Comparison of ENCODE assay signal across 8 cellular contexts in genomic region chr16:66606000-66606751, GRCh38. TPM values are rescaled to one million over a fixed set of nuclear protein-coding genes. Genes with fewer than 3 reads are reported as not detected.
DNase-seq lines count a peak whose midpoint lies in the region; ATAC-seq and TF ChIP-seq lines count a peak whose summit lies in the region.

No MANE protein-coding gene starts in this region.

- H3K18ac ChIP-seq in mesenchymal stem cell (ENCODE audit: low read depth in 1 of 2, low read length in 2 of 2): peak overlapping the region; percentile 84 to 86

- H4K91ac ChIP-seq in mesenchymal stem cell (ENCODE audit: low read length): peak overlapping the region; percentile 84

- no peaks in the 10 kb centered on the region for H3K9me3 ChIP-seq in mesenchymal stem cell (ENCODE audit: control insufficient read depth, low read length)

- H3K9ac ChIP-seq in mesenchymal stem cell (ENCODE audit: low read length): peak overlapping the region; percentile 81

- POLR2A ChIA-PET in AG04449 (lab: Yijun Ruan, JAX): no interaction called here

- peaks cover 3% of the 10 kb centered on the region for H3K9me3 Mint-ChIP-seq in activated naive CD8-positive, alpha-beta T cell treated with anti-CD3 and anti-CD28 coated beads for 36 hours

- peak overlapping the region in 1 of 2 experiments; percentile 85 for H3K23ac ChIP-seq in mesenchymal stem cell (ENCODE audit: low read length in 2 of 2)

- peaks cover 3% of the 10 kb centered on the region for H3K36me3 Mint-ChIP-seq in activated naive CD8-positive, alpha-beta T cell treated with anti-CD3 and anti-CD28 coated beads for 36 hours

- H2BK5ac ChIP-seq in mesenchymal stem cell (ENCODE audit: low read depth, low read length, poor library complexity, severe bottlenecking): peak overlapping the region; percentile 86

- H3K27ac Mint-ChIP-seq in activated naive CD8-positive, alpha-beta T cell treated with anti-CD3 and anti-CD28 coated beads for 36 hours: peak overlapping the region; percentile 75

- no peaks in the 10 kb centered on the region for H3K27me3 Mint-ChIP-seq in activated naive CD8-positive, alpha-beta T cell treated with anti-CD3 and anti-CD28 coated beads for 36 hours

- H3K4me1 Mint-ChIP-seq in activated naive CD8-positive, alpha-beta T cell treated with anti-CD3 and anti-CD28 coated beads for 36 hours: peaks cover 32% of the 10 kb centered on the region

- H3K27me3 ChIP-seq in mesenchymal stem cell (ENCODE audit: control insufficient read depth in 1 of 2, insufficient read depth in 1 of 2, low read length in 2 of 2): no peaks in the 10 kb centered on the region

- WGBS in mesenchymal stem cell: 69% methylated on average over 8 of the region's 9 CpGs

- H3K4me2 ChIP-seq in mesenchymal stem cell (ENCODE audit: low read length, poor library complexity, severe bottlenecking): peak overlapping the region; percentile 80

- peak overlapping the region; percentile 95 for H2BK120ac ChIP-seq in mesenchymal stem cell (ENCODE audit: low read depth, low read length)

- peaks cover 52% of the 10 kb centered on the region for H3K4me1 ChIP-seq in mesenchymal stem cell (ENCODE audit: control insufficient read depth, insufficient read depth, low read depth, low read length)

- peak overlapping the region; percentile 89 for H3K27ac ChIP-seq in mesenchymal stem cell (ENCODE audit: low read length, poor library complexity, severe bottlenecking)

- peak overlapping the region in 1 of 2 experiments; percentile 95 for H3K14ac ChIP-seq in mesenchymal stem cell (ENCODE audit: low read length in 2 of 2)

- H2BK15ac ChIP-seq in mesenchymal stem cell (ENCODE audit: low read depth, poor library complexity, severe bottlenecking): peak overlapping the region; percentile 12

- peak overlapping the region; percentile 67 to 86 for H3K4ac ChIP-seq in mesenchymal stem cell (ENCODE audit: low read depth in 1 of 2, low read length in 2 of 2)

- H4K8ac ChIP-seq in mesenchymal stem cell (ENCODE audit: low read length): peak overlapping the region; percentile 65

- H2AK5ac ChIP-seq in mesenchymal stem cell (ENCODE audit: low read length, severe bottlenecking): peak overlapping the region; percentile 57

- DNase-seq in AG04449 (ENCODE audit: low read depth, low spot score) (no peak), mesenchymal stem cell (peak; percentile 15), mucosa of gallbladder (ENCODE audit: low spot score) (no peak), NCI-H510A treated with DMSO at 0.1 percent for 48 hours (lab: John Stamatoyannopoulos, UW) (no peak)
- peak; percentile 13 for DNase-seq in activated naive CD8-positive, alpha-beta T cell treated with anti-CD3 and anti-CD28 coated beads for 36 hours
- DNase-seq in effector CD8-positive, alpha-beta T cell (lab: John Stamatoyannopoulos, UW): no peak

- H3K79me1 ChIP-seq in mesenchymal stem cell (replicated peaks; ENCODE audit: low read length, poor library complexity, severe bottlenecking): peaks cover 8% of the 10 kb centered on the region

- H3K4me3 ChIP-seq in AG04449 (ENCODE audit: low read depth, low read length): peak overlapping the region; percentile 69
- peak overlapping the region; percentile 78 to 81 for H3K4me3 ChIP-seq in mesenchymal stem cell (ENCODE audit: insufficient read depth in 1 of 2, low read depth in 1 of 2, low read length in 2 of 2)

- CTCF ChIA-PET in AG04449 (lab: Yijun Ruan, JAX): interaction anchor here (2.5 to 8.1 kb wide), 5 partner anchors 12 to 262 kb away, joined by 9 to 96 read pairs (median 62); partner anchors contain the start of gene CKLF

- peaks cover 30 to 40% of the 10 kb centered on the region in 2 experiments for H3K36me3 ChIP-seq in mesenchymal stem cell (ENCODE audit: control insufficient read depth in 1 of 2, insufficient read depth in 2 of 2, low read depth in 1 of 2, low read length in 2 of 2)

- peak overlapping the region in 1 of 2 experiments; percentile 37 for H2BK12ac ChIP-seq in mesenchymal stem cell (ENCODE audit: low read length in 2 of 2)

- no peak for TF ChIP-seq CTCF in AG04449 (IDR thresholded peaks at IDR 0.05; ENCODE audit: insufficient read depth, low read length, missing control alignments)

- peak overlapping the region; percentile 80 for H3K4me3 Mint-ChIP-seq in activated naive CD8-positive, alpha-beta T cell treated with anti-CD3 and anti-CD28 coated beads for 36 hours

- H2AFZ ChIP-seq in mesenchymal stem cell (ENCODE audit: low read depth, low read length): no peak overlapping the region

- ATAC-seq in GM18867 (IDR thresholded peaks at IDR 0.05; ENCODE audit: unreplicated experiment): peak; percentile 49
- ATAC-seq in HG03159 (IDR thresholded peaks at IDR 0.05; ENCODE audit: unreplicated experiment): peak; percentile 38

RNA-seq across cellular contexts. Expression of gene CMTM3, which starts 1.7 kb away (rescaled TPM):
- 10 to 100 TPM; 55.1 to 60.5 TPM for total RNA-seq in activated naive CD8-positive, alpha-beta T cell treated with anti-CD3 and anti-CD28 coated beads for 36 hours
- 115 TPM for polyA plus RNA-seq in mesenchymal stem cell (2013, experiment 1 of 2)
- polyA plus RNA-seq in mesenchymal stem cell (2013, experiment 2 of 2): 117 TPM
- total RNA-seq in mucosa of gallbladder: 19.2 TPM

RNA-seq across cellular contexts. Expression of gene CMTM2, which starts 26.9 kb away (rescaled TPM):
- not detected for total RNA-seq in activated naive CD8-positive, alpha-beta T cell treated with anti-CD3 and anti-CD28 coated beads for 36 hours
- polyA plus RNA-seq in mesenchymal stem cell (2013, experiment 1 of 2): not detected
- not detected for polyA plus RNA-seq in mesenchymal stem cell (2013, experiment 2 of 2)
- not detected for total RNA-seq in mucosa of gallbladder

RNA-seq across cellular contexts. Expression of gene CMTM1, which starts 39.9 kb away (rescaled TPM):
- 1 to 10 TPM; 2.8 to 5.9 TPM for total RNA-seq in activated naive CD8-positive, alpha-beta T cell treated with anti-CD3 and anti-CD28 coated beads for 36 hours
- 1.8 TPM for polyA plus RNA-seq in mesenchymal stem cell (2013, experiment 1 of 2)
- 1.5 TPM for polyA plus RNA-seq in mesenchymal stem cell (2013, experiment 2 of 2)
- 12.1 TPM for total RNA-seq in mucosa of gallbladder

RNA-seq across cellular contexts. Expression of gene CKLF, which starts 53.8 kb away (rescaled TPM):
- total RNA-seq in activated naive CD8-positive, alpha-beta T cell treated with anti-CD3 and anti-CD28 coated beads for 36 hours: 100 to 1,000 TPM in 1 of 2 experiments, 10 to 100 TPM in 1; 93.0 to 103 TPM
- 47.1 TPM for polyA plus RNA-seq in mesenchymal stem cell (2013, experiment 1 of 2)
- polyA plus RNA-seq in mesenchymal stem cell (2013, experiment 2 of 2): 49.9 TPM
- 50.0 TPM for total RNA-seq in mucosa of gallbladder

RNA-seq across cellular contexts. Expression of gene TK2, which starts 56.3 kb away (rescaled TPM):
- total RNA-seq in activated naive CD8-positive, alpha-beta T cell treated with anti-CD3 and anti-CD28 coated beads for 36 hours: 1 to 10 TPM; 5.6 to 6.9 TPM
- 12.5 TPM for polyA plus RNA-seq in mesenchymal stem cell (2013, experiment 1 of 2)
- polyA plus RNA-seq in mesenchymal stem cell (2013, experiment 2 of 2): 12.8 TPM
- total RNA-seq in mucosa of gallbladder: 38.5 TPM

Comparison
In these comparisons a context has a peak if more than half of its experiments do, and no peak if none do; other contexts are left out.
1. DNase-seq: peak in activated naive CD8-positive, alpha-beta T cell treated with anti-CD3 and anti-CD28 coated beads for 36 hours (single experiment) and mesenchymal stem cell (single experiment); none in AG04449 (single experiment), mucosa of gallbladder (single experiment), effector CD8-positive, alpha-beta T cell (single experiment) and NCI-H510A treated with DMSO at 0.1 percent for 48 hours (single experiment).